ENCODE assay signal across 10 cellular contexts in the genomic region with DNA sequence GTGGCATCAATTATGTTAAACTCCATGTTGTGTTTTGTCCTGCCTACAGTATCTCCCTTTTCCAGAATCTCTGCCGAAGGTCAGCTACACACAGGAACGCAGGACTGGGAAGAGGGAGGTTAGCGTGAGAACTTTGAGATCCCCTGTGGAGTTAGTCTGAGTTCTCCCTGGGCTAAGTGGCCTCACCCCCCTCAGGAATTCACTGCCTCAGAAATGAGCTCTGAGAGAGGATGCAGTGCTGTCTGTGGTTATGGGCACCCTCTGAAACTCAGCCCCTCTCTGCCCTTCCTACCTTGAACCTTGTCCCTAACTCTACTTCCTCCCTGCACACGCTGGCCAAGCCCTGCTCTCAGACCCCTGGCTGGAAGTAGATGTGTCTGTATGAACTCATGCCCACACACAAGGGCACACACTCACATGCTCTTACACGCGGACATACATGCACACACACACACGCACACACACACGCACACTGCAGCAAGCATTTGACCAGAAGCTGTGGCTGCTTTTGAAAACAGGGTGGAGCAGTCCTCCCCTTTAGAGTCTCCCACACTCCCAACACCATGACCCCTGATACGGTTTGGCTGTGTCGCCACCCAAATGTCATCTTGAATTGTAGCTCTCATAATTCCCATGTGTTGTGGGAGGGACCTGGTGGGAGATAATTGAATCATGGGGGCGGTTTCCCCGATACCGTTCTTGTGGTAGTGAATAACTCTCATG. TPM values are rescaled to one million over a fixed set of nuclear protein-coding genes. Genes with fewer than 3 reads are reported as not detected.
DNase-seq lines count a peak whose midpoint lies in the region; ATAC-seq and TF ChIP-seq lines count a peak whose summit lies in the region.
"Had no signal": no experiment of that assay in that cellular context is flagged by ENCODE, and none has a peak within 500 bp of the region (broad histone marks: within the 10 kb centered on the region; RNA-seq: fewer than 3 reads in every experiment).

No MANE protein-coding gene starts in this region.

- H3K36me3 ChIP-seq in mucosa of descending colon (ENCODE audit: low read depth), result no peaks in the 10 kb centered on the region
- H3K36me3 ChIP-seq: uterus had no signal

- peak; percentile 50 for DNase-seq in COLO829 (ENCODE audit: low spot score)
- DNase-seq in HuH-7 (ENCODE audit: low spot score), result peak; percentile 56
- DNase-seq in caudate nucleus (lab: John Stamatoyannopoulos, UW), result peak in 20 of 61 donors; percentile 7 to 82 (median 29)
- no peak for DNase-seq in mucosa of descending colon
- DNase-seq in foreskin melanocyte, result no peak
- DNase-seq: activated naive CD8-positive, alpha-beta T cell treated with anti-CD3 and anti-CD28 coated beads, Interleukin-2, amount 50 U/mL, for 24 hours had no signal

- H3K27ac ChIP-seq in caudate nucleus (ENCODE audit: low read depth, low read length), result peak overlapping the region; percentile 18
- H3K27ac ChIP-seq: uterus had no signal

- H3K9me3 ChIP-seq in mucosa of descending colon, result no peaks in the 10 kb centered on the region
- H3K9me3 ChIP-seq: uterus had no signal

- ATAC-seq in mucosa of descending colon, result peak; percentile 20
- no peak for ATAC-seq in HG02763 (IDR thresholded peaks at IDR 0.05; ENCODE audit: unreplicated experiment)
- ATAC-seq in HG02870 (IDR thresholded peaks at IDR 0.05; ENCODE audit: unreplicated experiment), result no peak
- ATAC-seq in HG02798 (IDR thresholded peaks at IDR 0.05; ENCODE audit: poor library complexity, unreplicated experiment), result no peak
- ATAC-seq: activated naive CD8-positive, alpha-beta T cell treated with anti-CD3 and anti-CD28 coated beads, Interleukin-2, amount 50 U/mL, for 24 hours had no signal

- no peak for TF ChIP-seq CTCF in mucosa of descending colon (IDR thresholded peaks at IDR 0.05)

- H3K4me3 ChIP-seq in mucosa of descending colon, result no peak overlapping the region
- H3K4me3 ChIP-seq: uterus had no signal

- intact Hi-C loops in mucosa of descending colon (cut with DNase I, micrococcal nuclease), result loop anchor here in 1 of 2 donors (5.0 kb wide), 1 partner anchor 40 kb away; no protein-coding TSS in a partner anchor

- H3K4me1 ChIP-seq in mucosa of descending colon (ENCODE audit: low read depth), result peaks cover 20% of the 10 kb centered on the region

RNA-seq across cellular contexts. Expression of gene VIPR1, which starts 5.3 kb away (rescaled TPM):
- total RNA-seq in mucosa of descending colon, result 100 to 1,000 TPM in 2 of 3 donors, 10 to 100 TPM in 1; 68.9 to 202 (median 148) TPM

Comparison
In these comparisons a context has a peak if more than half of its experiments do, and no peak if none do; other contexts are left out.
1. DNase-seq: peak in COLO829 (single experiment) and HuH-7 (single experiment); none in mucosa of descending colon (0 of 3) and foreskin melanocyte (single experiment).